In genomic region chr13:26591672-26592071, GRCh38 we compare ENCODE assay signal across 20 cellular contexts.
"Had no signal": no experiment of that assay in that cellular context is flagged by ENCODE, and none has a peak within 500 bp of the region (broad histone marks: within the 10 kb centered on the region; RNA-seq: fewer than 3 reads in every experiment).

No MANE protein-coding gene starts in this region.

- H3K36me3 ChIP-seq: SJCRH30 had no signal

- H3K27ac ChIP-seq: KMS-11, RWPE1, SJCRH30 had no signal

- H3K4me3 Mint-ChIP-seq: IgD-negative memory B cell had no signal

- H3K27ac Mint-ChIP-seq: IgD-negative memory B cell had no signal

- DNase-seq: NCI-H1092 treated with DMSO at 0.1 percent for 48 hours, NCI-H1436, NCI-H187, NCI-H2029, NCI-H2081 treated with DMSO at 0.1 percent for 48 hours, NCI-H2171, NCI-H226, NCI-H446, NCI-H510A, NCI-H524 treated with DMSO at 0.1 percent for 48 hours, NCI-H69, NCI-H774, PC-3, SHP77 treated with DMSO at 0.1 percent for 48 hours had no signal

- ATAC-seq: K562, PC-3, SK-N-SH treated with all-trans-retinoic acid at 6 μM for 48 hours had no signal

- H3K4me2 ChIP-seq: KMS-11 had no signal

- H3K27me3 ChIP-seq: SJCRH30 had no signal

- H3K4me3 ChIP-seq: K562, SJCRH30 had no signal

- H3K9me3 ChIP-seq: SJCRH30 had no signal

- H3K9ac ChIP-seq: KMS-11 had no signal

- H3K4me1 ChIP-seq: SJCRH30 had no signal
